Comparison of ENCODE assay signal across 7 cellular contexts in genomic region chr17:8161289-8162231, GRCh38. TPM values are rescaled to one million over a fixed set of nuclear protein-coding genes. Genes with fewer than 3 reads are reported as not detected.
A peak's percentile ranks its signal among the peaks of the same experiment; 100 is the strongest.
DNase-seq lines count a peak whose midpoint lies in the region; ATAC-seq and TF ChIP-seq lines count a peak whose summit lies in the region.
"Had no signal": no experiment of that assay in that cellular context is flagged by ENCODE, and none has a peak within 500 bp of the region (broad histone marks: within the 10 kb centered on the region; RNA-seq: fewer than 3 reads in every experiment).

No MANE protein-coding gene starts in this region.

- no peaks in the 10 kb centered on the region for H3K27me3 Mint-ChIP-seq in activated CD4-positive, alpha-beta T cell treated with anti-CD3 and anti-CD28 coated beads for 36 hours
- H3K27me3 Mint-ChIP-seq in glutamatergic neuron (ENCODE audit: unreplicated experiment) = peaks cover 6% of the 10 kb centered on the region

- H3K4me1 Mint-ChIP-seq in activated CD4-positive, alpha-beta T cell treated with anti-CD3 and anti-CD28 coated beads for 36 hours = peaks cover 57% of the 10 kb centered on the region
- peaks cover 28% of the 10 kb centered on the region for H3K4me1 Mint-ChIP-seq in glutamatergic neuron (ENCODE audit: low read depth, unreplicated experiment)

- H3K27me3 ChIP-seq in tibial artery = no peaks in the 10 kb centered on the region

- H3K36me3 Mint-ChIP-seq in activated CD4-positive, alpha-beta T cell treated with anti-CD3 and anti-CD28 coated beads for 36 hours (ENCODE audit: low read depth) = peaks cover 33% of the 10 kb centered on the region
- no peaks in the 10 kb centered on the region for H3K36me3 Mint-ChIP-seq in glutamatergic neuron (ENCODE audit: unreplicated experiment)

- intact Hi-C loops in activated CD4-positive, alpha-beta T cell treated with anti-CD3 and anti-CD28 coated beads for 36 hours (cut with DNase I, micrococcal nuclease) = loop anchor here in 1 of 2 experiments (1.0 kb wide), 1 partner anchor 41 kb away; no protein-coding TSS in a partner anchor
- intact Hi-C loops in tibial artery (cut with DNase I; ENCODE audit: low total_unique reads) = loop anchor here (2.0 to 5.0 kb wide), 2 partner anchors 25 to 39 kb away; partner anchors contain the start of gene HES7

- ATAC-seq in activated CD4-positive, alpha-beta T cell treated with anti-CD3 and anti-CD28 coated beads for 36 hours = no peak
- ATAC-seq in GM18858 (IDR thresholded peaks at IDR 0.05; ENCODE audit: unreplicated experiment) = no peak

- POLR2A ChIA-PET in activated CD4-positive, alpha-beta T cell treated with anti-CD3 and anti-CD28 coated beads for 36 hours (lab: Charles Lee) = interaction anchor here (0.9 to 2.7 kb wide), 3 partner anchors 12 to 29 kb away, joined by 3 to 23 read pairs (median 4); partner anchors contain the start of gene BORCS6

- CTCF ChIA-PET in activated CD4-positive, alpha-beta T cell treated with anti-CD3 and anti-CD28 coated beads for 36 hours (lab: Charles Lee) = interaction anchor here (0.6 to 1.9 kb wide), 9 partner anchors 10 to 88 kb away, joined by 3 to 8 read pairs (median 3); partner anchors contain the start of gene HES7

- peak overlapping the region; percentile 99 to 100 for H3K27ac ChIP-seq in tibial artery

- H3K4me1 ChIP-seq in tibial artery = peaks cover 0 to 69% (median 45%) of the 10 kb centered on the region in 4 donors

- H3K4me3 ChIP-seq in tibial artery = peak overlapping the region; percentile 85 to 99

- H3K9me3 ChIP-seq in tibial artery = no peaks in the 10 kb centered on the region

- TF ChIP-seq CTCF in glutamatergic neuron (IDR thresholded peaks at IDR 0.05; ENCODE audit: partially characterized antibody, unreplicated experiment) (no peak), tibial artery (IDR thresholded peaks at IDR 0.05) (no peak)

- H3K4me3 Mint-ChIP-seq in activated CD4-positive, alpha-beta T cell treated with anti-CD3 and anti-CD28 coated beads for 36 hours = peak overlapping the region; percentile 85
- peak overlapping the region; percentile 83 for H3K4me3 Mint-ChIP-seq in glutamatergic neuron (ENCODE audit: unreplicated experiment)

- peaks cover 0 to 21% (median 19%) of the 10 kb centered on the region in 3 donors for H3K36me3 ChIP-seq in tibial artery

- DNase-seq in activated CD4-positive, alpha-beta T cell treated with anti-CD3 and anti-CD28 coated beads for 36 hours = peak; percentile 35
- no peak for DNase-seq in activated CD4-positive, alpha-beta T cell treated with anti-CD3 and anti-CD28 coated beads for 1 hour
- no peak for DNase-seq in glutamatergic neuron
- DNase-seq in tibial artery = no peak
- no peak for DNase-seq in Ammon's horn (ENCODE audit: low spot score)
- DNase-seq: DMS153 had no signal

- H3K27ac Mint-ChIP-seq in activated CD4-positive, alpha-beta T cell treated with anti-CD3 and anti-CD28 coated beads for 36 hours = peak overlapping the region; percentile 93
- H3K27ac Mint-ChIP-seq in glutamatergic neuron (ENCODE audit: unreplicated experiment) = peak overlapping the region; percentile 64

- no peaks in the 10 kb centered on the region for H3K9me3 Mint-ChIP-seq in activated CD4-positive, alpha-beta T cell treated with anti-CD3 and anti-CD28 coated beads for 36 hours (ENCODE audit: low read depth)
- H3K9me3 Mint-ChIP-seq in glutamatergic neuron (ENCODE audit: unreplicated experiment) = peaks cover 10% of the 10 kb centered on the region

RNA-seq across cellular contexts. Expression of gene VAMP2, which starts 1.2 kb away (rescaled TPM):
- 10 to 100 TPM; 26.7 to 27.8 TPM for total RNA-seq in activated CD4-positive, alpha-beta T cell treated with anti-CD3 and anti-CD28 coated beads for 36 hours
- 117 TPM for total RNA-seq in glutamatergic neuron (ENCODE audit: unreplicated experiment)

RNA-seq across cellular contexts. Expression of gene PER1, which starts 9.4 kb away (rescaled TPM):
- 10 to 100 TPM; 46.5 to 55.9 TPM for total RNA-seq in activated CD4-positive, alpha-beta T cell treated with anti-CD3 and anti-CD28 coated beads for 36 hours
- 64.6 TPM for total RNA-seq in glutamatergic neuron (ENCODE audit: unreplicated experiment)

RNA-seq across cellular contexts. Expression of gene TMEM107, which starts 14.6 kb away (rescaled TPM):
- 10 to 100 TPM; 24.0 to 34.4 TPM for total RNA-seq in activated CD4-positive, alpha-beta T cell treated with anti-CD3 and anti-CD28 coated beads for 36 hours
- total RNA-seq in glutamatergic neuron (ENCODE audit: unreplicated experiment) = 12.8 TPM

RNA-seq across cellular contexts. Expression of gene BORCS6, which starts 28.4 kb away (rescaled TPM):
- total RNA-seq in activated CD4-positive, alpha-beta T cell treated with anti-CD3 and anti-CD28 coated beads for 36 hours = 1 to 10 TPM; 3.9 to 4.5 TPM
- 14.2 TPM for total RNA-seq in glutamatergic neuron (ENCODE audit: unreplicated experiment)

RNA-seq across cellular contexts. Expression of gene HES7, which starts 37.7 kb away (rescaled TPM):
- 1 to 10 TPM; 2.4 to 3.2 TPM for total RNA-seq in activated CD4-positive, alpha-beta T cell treated with anti-CD3 and anti-CD28 coated beads for 36 hours
- total RNA-seq in glutamatergic neuron (ENCODE audit: unreplicated experiment) = 2.2 TPM
